19 cellular contexts compared by ENCODE assay signal in the genomic region with DNA sequence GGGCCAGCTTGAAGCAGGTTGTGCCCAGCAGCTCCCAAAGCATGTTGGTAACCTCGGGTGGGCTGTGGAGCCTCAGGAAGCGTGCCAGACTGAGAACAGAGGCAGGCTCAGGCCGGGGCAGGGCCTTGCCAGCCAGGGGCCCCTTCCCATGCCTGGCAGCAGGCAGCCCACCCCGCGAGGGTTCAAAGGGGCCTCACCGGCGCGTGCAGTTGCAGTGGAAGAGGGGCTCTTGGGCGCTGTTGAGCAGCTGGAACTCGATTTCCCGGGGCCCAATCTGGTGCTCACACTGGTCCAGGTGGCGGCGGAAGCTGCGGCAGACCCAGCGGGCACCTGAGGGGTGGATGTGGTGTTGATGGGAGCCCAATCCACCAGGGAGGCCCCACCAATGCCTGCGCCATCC. TPM values are rescaled to one million over a fixed set of nuclear protein-coding genes. Genes with fewer than 3 reads are reported as not detected.
A peak's percentile ranks its signal among the peaks of the same experiment; 100 is the strongest.
DNase-seq lines count a peak whose midpoint lies in the region; ATAC-seq, FAIRE-seq and TF ChIP-seq lines count a peak whose summit lies in the region.
"Had no signal": no experiment of that assay in that cellular context is flagged by ENCODE, and none has a peak within 500 bp of the region (broad histone marks: within the 10 kb centered on the region; RNA-seq: fewer than 3 reads in every experiment).

No MANE protein-coding gene starts in this region.

- no peaks in the 10 kb centered on the region for H3K36me3 ChIP-seq in upper lobe of right lung
- H3K36me3 ChIP-seq: BLaER1 had no signal

- intact Hi-C loops in posterior vena cava (cut with DNase I), result no loop called here
- intact Hi-C loops in upper lobe of right lung (cut with DNase I), result no loop called here

- TF ChIP-seq CTCF in GM13976 (IDR thresholded peaks at IDR 0.05; ENCODE audit: borderline replicate concordance, control extremely low read depth, extremely low read depth, insufficient read depth, missing control alignments) (no peak), upper lobe of right lung (IDR thresholded peaks at IDR 0.05) (no peak), D721Med (IDR thresholded peaks at IDR 0.05; ENCODE audit: insufficient read depth, missing control alignments) (no peak)

- no peak for ATAC-seq in upper lobe of right lung
- ATAC-seq: CD8-positive, alpha-beta T cell had no signal

- no peak for FAIRE-seq in D721Med (lab: Jason Lieb, UNC)
- FAIRE-seq: A204.1, G401.6, GM12892, GM19239, H1 had no signal

- no peak overlapping the region for H3K4me3 ChIP-seq in upper lobe of right lung
- H3K4me3 ChIP-seq: BLaER1, GM23248 had no signal

- DNase-seq in GM13976 (ENCODE audit: low spot score), result peak; percentile 15
- peak; percentile 45 for DNase-seq in islet precursor cell
- peak; percentile 53 for DNase-seq in posterior vena cava (ENCODE audit: low spot score)
- no peak for DNase-seq in upper lobe of right lung
- no peak for DNase-seq in D721Med (ENCODE audit: insufficient read length, low spot score)
- DNase-seq in NCI-H446 treated with DMSO at 0.1 percent for 48 hours (lab: John Stamatoyannopoulos, UW), result no peak
- DNase-seq: CD4-positive, CD25-positive, alpha-beta regulatory T cell; CD8-positive, alpha-beta T cell; DND-41; GM23248; HCEC 1CT had no signal

- in situ Hi-C loops in GM13976 (cut with MboI; ENCODE audit: low sequenced_read_pairs, unreplicated experiment), result no loop called here

- no peak overlapping the region for H3K27ac ChIP-seq in upper lobe of right lung
- H3K27ac ChIP-seq: BLaER1, C4-2B, GM23248 had no signal

- H3K27me3 ChIP-seq in upper lobe of right lung, result no peaks in the 10 kb centered on the region
- H3K27me3 ChIP-seq: BLaER1 had no signal

- H3K9me3 ChIP-seq in upper lobe of right lung, result no peaks in the 10 kb centered on the region
- H3K9me3 ChIP-seq: BLaER1 had no signal

- no peaks in the 10 kb centered on the region for H3K4me1 ChIP-seq in upper lobe of right lung
- H3K4me1 ChIP-seq: BLaER1 had no signal

RNA-seq across cellular contexts. Expression of gene PLA2G3, which starts 3.6 kb away (rescaled TPM):
- total RNA-seq in posterior vena cava (not detected), upper lobe of right lung (6.9 TPM)
- total RNA-seq: B cell; CD4-positive, CD25-positive, alpha-beta regulatory T cell; CD8-positive, alpha-beta T cell; GM23248 had no signal

RNA-seq across cellular contexts. Expression of gene INPP5J, which starts 13.9 kb away (rescaled TPM):
- under 1 TPM; 0.52 to 0.74 TPM for total RNA-seq in posterior vena cava
- total RNA-seq in upper lobe of right lung, result 4.5 TPM
- total RNA-seq: CD4-positive, CD25-positive, alpha-beta regulatory T cell; GM23248 had no signal

RNA-seq across cellular contexts. Expression of gene RNF185, which starts 23.3 kb away (rescaled TPM):
- 10 to 100 TPM; 31.7 to 33.7 TPM for total RNA-seq in posterior vena cava
- 37.9 TPM for total RNA-seq in upper lobe of right lung

RNA-seq across cellular contexts. Expression of gene SELENOM, which starts 29.3 kb away (rescaled TPM):
- total RNA-seq in posterior vena cava, result 100 to 1,000 TPM; 535 to 575 TPM
- total RNA-seq in upper lobe of right lung, result 89.0 TPM

RNA-seq across cellular contexts. Expression of gene SMTN, which starts 55.6 kb away (rescaled TPM):
- total RNA-seq in posterior vena cava (100 to 1,000 TPM; 511 to 666 TPM), upper lobe of right lung (71.6 TPM)

Comparison
In these comparisons a context has a peak if more than half of its experiments do, and no peak if none do; other contexts are left out.
1. DNase-seq: peak in GM13976 (single experiment), islet precursor cell (single experiment) and posterior vena cava (single experiment); none in upper lobe of right lung (single experiment), D721Med (single experiment) and NCI-H446 treated with DMSO at 0.1 percent for 48 hours (single experiment).